Comparison of ENCODE assay signal across 7 cellular contexts in the genomic region with DNA sequence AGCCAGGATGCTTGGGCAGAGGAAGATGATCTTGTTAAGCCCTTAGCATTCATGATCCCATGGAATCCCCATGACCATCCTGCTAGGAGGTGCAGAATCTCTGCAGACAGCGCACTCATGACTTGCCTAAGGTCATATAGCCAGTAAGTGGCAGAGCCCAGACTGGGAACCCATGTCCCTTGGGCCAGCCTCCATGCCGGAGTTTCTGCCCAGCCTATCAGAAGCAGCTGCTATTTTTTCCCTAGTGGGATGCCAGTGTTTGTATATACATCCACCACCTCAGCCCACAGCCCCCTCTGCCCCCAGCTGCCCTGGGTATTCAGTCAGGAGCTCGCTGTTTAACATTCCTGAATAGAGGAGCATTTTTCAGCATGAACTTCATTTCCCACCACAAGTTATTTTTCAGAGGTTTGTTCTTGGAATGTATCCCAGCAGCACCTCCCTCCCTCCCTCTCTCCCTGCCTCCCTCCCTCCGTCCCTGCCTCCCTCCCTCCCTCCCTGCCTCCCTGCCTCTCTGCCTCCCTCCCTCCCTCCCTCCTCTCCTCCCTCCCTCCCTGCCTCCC. TPM values are rescaled to one million over a fixed set of nuclear protein-coding genes. Genes with fewer than 3 reads are reported as not detected.
DNase-seq lines count a peak whose midpoint lies in the region; ATAC-seq and TF ChIP-seq lines count a peak whose summit lies in the region.

No MANE protein-coding gene starts in this region.

- no peak for ATAC-seq in GM18867 (IDR thresholded peaks at IDR 0.05; ENCODE audit: unreplicated experiment)

- H4K20me1 ChIP-seq in hepatocyte (ENCODE audit: insufficient read depth, poor library complexity, severe bottlenecking), result no peaks in the 10 kb centered on the region

- H3K36me3 ChIP-seq in hepatocyte (replicated peaks; ENCODE audit: insufficient read depth, low read depth), result no peaks in the 10 kb centered on the region

- peak overlapping the region; percentile 82 for H3K27ac ChIP-seq in hepatocyte

- H3K79me2 ChIP-seq in hepatocyte, result peaks cover 3% of the 10 kb centered on the region

- H3K4me3 ChIP-seq in HFF-Myc (replicated peaks; ENCODE audit: low read depth, low read length) (no peak overlapping the region), hepatocyte (no peak overlapping the region)

- no peaks in the 10 kb centered on the region for H3K27me3 ChIP-seq in hepatocyte

- no peaks in the 10 kb centered on the region for H3K9me2 ChIP-seq in hepatocyte (replicated peaks; ENCODE audit: insufficient read depth)

- 62% methylated on average over 3 of the region's 4 CpGs for WGBS in hepatocyte (ENCODE audit: low lambda C conversion rate, missing lambda C conversion rate)

- no peak overlapping the region for H2AFZ ChIP-seq in hepatocyte

- peak overlapping the region; percentile 48 for H3K4me2 ChIP-seq in hepatocyte

- TF ChIP-seq CTCF in HFF-Myc (IDR thresholded peaks at IDR 0.05; ENCODE audit: low read depth, low read length, missing control alignments), result no peak
- TF ChIP-seq CTCF in hepatocyte (IDR thresholded peaks at IDR 0.05; ENCODE audit: poor library complexity), result no peak

- DNase-seq in HFF-Myc (ENCODE audit: extremely low read depth, low read depth), result peak; percentile 63
- peak; percentile 40 for DNase-seq in UCSD-AML1 (lab: John Stamatoyannopoulos, UW; ENCODE audit: unreplicated experiment)
- DNase-seq in hepatocyte (ENCODE audit: low spot score), result peak; percentile 67
- DNase-seq in superior temporal gyrus (ENCODE audit: extremely low spot score), result peak; percentile 29
- DNase-seq in NCI-H446 (lab: John Stamatoyannopoulos, UW), result no peak
- no peak for DNase-seq in NCI-H1048 (lab: John Stamatoyannopoulos, UW)

- peaks cover 53% of the 10 kb centered on the region for H3K4me1 ChIP-seq in hepatocyte (ENCODE audit: insufficient read depth)

- no peaks in the 10 kb centered on the region for H3K9me3 ChIP-seq in hepatocyte (ENCODE audit: low read depth)

RNA-seq across cellular contexts. Expression of a gene that starts 34.4 kb away (rescaled TPM):
- 6.1 and 9.7 TPM in 2 replicates for total RNA-seq in hepatocyte
- 6.9 and 10.8 TPM in 2 replicates for polyA plus RNA-seq in hepatocyte

Comparison
In these comparisons a context has a peak if more than half of its experiments do, and no peak if none do; other contexts are left out.
1. DNase-seq: peak in HFF-Myc (single experiment), UCSD-AML1 (single experiment), hepatocyte (single experiment) and superior temporal gyrus (single experiment); none in NCI-H446 (0 of 2) and NCI-H1048 (single experiment).